Comparison of ENCODE assay signal across 3 cellular contexts in genomic region chr11:29975580-29975979, GRCh38. TPM values are rescaled to one million over a fixed set of nuclear protein-coding genes. Genes with fewer than 3 reads are reported as not detected.
"Had no signal": no experiment of that assay in that cellular context is flagged by ENCODE, and none has a peak within 500 bp of the region (broad histone marks: within the 10 kb centered on the region; RNA-seq: fewer than 3 reads in every experiment).

No MANE protein-coding gene starts in this region.

RNA-seq across cellular contexts. Expression of gene KCNA4, which starts 41.2 kb away (rescaled TPM):
- total RNA-seq: transverse colon, ureter, vagina had no signal
